Comparison of ENCODE assay signal across 1 cellular context in the genomic region with DNA sequence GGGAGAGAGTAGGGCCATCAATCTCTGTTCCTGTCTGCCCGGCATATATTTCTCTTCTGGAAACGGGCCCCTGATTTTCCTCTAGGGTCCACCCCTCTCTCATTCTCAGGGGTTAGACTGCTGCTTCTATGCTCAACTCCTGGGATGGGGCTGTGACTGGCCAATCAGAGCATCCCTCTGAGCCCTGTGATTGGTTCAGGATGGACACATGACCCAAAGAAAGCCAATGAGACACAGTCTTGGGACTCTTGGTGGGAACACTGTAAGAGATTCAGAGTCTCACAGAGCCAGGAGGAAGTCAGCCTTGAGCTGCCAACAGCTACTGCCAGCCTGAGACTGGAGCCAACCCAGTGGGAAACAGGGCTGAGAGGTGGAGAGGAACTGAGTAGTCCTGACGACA.
TF ChIP-seq lines count a peak whose summit lies in the region.

No MANE protein-coding gene starts in this region.

TF ChIP-seq in HepG2, 621 proteins besides CTCF, POLR2A, EP300 and RAD21:
- TF ChIP-seq, protein P1, sequence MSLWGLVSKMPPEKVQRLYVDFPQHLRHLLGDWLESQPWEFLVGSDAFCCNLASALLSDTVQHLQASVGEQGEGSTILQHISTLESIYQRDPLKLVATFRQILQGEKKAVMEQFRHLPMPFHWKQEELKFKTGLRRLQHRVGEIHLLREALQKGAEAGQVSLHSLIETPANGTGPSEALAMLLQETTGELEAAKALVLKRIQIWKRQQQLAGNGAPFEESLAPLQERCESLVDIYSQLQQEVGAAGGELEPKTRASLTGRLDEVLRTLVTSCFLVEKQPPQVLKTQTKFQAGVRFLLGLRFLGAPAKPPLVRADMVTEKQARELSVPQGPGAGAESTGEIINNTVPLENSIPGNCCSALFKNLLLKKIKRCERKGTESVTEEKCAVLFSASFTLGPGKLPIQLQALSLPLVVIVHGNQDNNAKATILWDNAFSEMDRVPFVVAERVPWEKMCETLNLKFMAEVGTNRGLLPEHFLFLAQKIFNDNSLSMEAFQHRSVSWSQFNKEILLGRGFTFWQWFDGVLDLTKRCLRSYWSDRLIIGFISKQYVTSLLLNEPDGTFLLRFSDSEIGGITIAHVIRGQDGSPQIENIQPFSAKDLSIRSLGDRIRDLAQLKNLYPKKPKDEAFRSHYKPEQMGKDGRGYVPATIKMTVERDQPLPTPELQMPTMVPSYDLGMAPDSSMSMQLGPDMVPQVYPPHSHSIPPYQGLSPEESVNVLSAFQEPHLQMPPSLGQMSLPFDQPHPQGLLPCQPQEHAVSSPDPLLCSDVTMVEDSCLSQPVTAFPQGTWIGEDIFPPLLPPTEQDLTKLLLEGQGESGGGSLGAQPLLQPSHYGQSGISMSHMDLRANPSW (CRISPR knock-in tag; IDR thresholded peaks at IDR 0.05; ENCODE audit: borderline replicate concordance), result no peak
- TF ChIP-seq, protein P2, sequence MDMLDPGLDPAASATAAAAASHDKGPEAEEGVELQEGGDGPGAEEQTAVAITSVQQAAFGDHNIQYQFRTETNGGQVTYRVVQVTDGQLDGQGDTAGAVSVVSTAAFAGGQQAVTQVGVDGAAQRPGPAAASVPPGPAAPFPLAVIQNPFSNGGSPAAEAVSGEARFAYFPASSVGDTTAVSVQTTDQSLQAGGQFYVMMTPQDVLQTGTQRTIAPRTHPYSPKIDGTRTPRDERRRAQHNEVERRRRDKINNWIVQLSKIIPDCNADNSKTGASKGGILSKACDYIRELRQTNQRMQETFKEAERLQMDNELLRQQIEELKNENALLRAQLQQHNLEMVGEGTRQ (IDR thresholded peaks at IDR 0.05; ENCODE audit: low read depth, low read length), result 0 out of 2 replicates have a peak, but pooled peaks have one; percentile 2
- TF ChIP-seq, protein P2 (CRISPR knock-in tag; IDR thresholded peaks at IDR 0.05; ENCODE audit: borderline replicate concordance), result no peak
- TF ChIP-seq NFYC (CRISPR knock-in tag; IDR thresholded peaks at IDR 0.05), result peak; percentile 51; the same call in 1 of the 2 replicates
- TF ChIP-seq, protein P3, sequence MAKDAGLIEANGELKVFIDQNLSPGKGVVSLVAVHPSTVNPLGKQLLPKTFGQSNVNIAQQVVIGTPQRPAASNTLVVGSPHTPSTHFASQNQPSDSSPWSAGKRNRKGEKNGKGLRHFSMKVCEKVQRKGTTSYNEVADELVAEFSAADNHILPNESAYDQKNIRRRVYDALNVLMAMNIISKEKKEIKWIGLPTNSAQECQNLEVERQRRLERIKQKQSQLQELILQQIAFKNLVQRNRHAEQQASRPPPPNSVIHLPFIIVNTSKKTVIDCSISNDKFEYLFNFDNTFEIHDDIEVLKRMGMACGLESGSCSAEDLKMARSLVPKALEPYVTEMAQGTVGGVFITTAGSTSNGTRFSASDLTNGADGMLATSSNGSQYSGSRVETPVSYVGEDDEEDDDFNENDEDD (CRISPR knock-in tag; IDR thresholded peaks at IDR 0.05; ENCODE audit: borderline replicate concordance), result no peak
